8 cellular contexts compared by ENCODE assay signal in the genomic region with DNA sequence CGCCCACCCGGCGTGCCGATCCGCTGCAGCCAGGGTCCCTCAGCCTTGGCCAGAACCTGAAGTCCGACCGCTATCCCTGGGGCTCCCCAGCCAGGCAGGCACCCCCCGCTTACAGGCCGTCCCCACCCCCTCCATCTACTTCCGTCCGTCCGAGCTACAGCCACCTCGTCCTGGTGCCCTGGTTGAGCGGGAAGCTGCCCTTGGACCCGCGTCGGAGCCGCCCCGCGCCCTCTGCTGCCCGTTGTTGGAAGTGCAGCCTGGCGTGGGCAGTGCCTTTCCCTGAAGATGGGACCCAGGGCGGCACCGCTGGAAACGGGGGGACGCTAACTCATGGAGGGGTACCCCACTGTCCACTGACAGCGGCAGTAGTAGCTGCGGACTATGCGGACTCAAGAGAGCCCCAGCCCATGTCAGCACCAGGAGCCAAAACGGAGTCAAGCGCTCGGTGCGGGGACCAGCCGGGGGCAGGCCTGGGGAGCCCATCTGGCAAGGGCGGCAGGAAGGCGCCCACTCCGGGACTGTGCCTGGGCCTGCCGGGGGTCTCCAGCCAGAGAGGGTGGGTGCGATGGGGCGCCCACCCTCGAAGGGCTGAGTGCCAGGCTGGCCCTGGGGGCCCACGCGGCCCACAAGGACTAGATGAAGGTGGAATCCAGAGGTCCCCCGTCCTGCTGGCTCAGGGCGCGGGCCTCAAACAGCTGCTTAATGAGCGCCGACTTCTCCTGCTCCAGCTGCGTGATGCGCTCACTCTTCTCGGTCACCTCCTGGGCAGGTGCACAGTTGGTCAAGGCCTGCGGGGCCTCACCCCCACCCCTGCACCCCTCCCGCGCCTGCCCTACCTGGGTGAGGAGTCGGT. TPM values are rescaled to one million over a fixed set of nuclear protein-coding genes. Genes with fewer than 3 reads are reported as not detected.
DNase-seq lines count a peak whose midpoint lies in the region; ATAC-seq lines count a peak whose summit lies in the region.

No MANE protein-coding gene starts in this region.

- ATAC-seq in GM18909 (IDR thresholded peaks at IDR 0.05; ENCODE audit: poor library complexity, unreplicated experiment) = no peak

- H3K27ac ChIP-seq in mesenchymal stem cell (ENCODE audit: low read length, poor library complexity, severe bottlenecking) = no peak overlapping the region
- H3K27ac ChIP-seq in substantia nigra (ENCODE audit: low read depth, low read length, poor library complexity, severe bottlenecking) = no peak overlapping the region

- no peak overlapping the region for H2AFZ ChIP-seq in mesenchymal stem cell (ENCODE audit: low read depth, low read length)

- H3K79me1 ChIP-seq in mesenchymal stem cell (replicated peaks; ENCODE audit: low read length, poor library complexity, severe bottlenecking) = no peaks in the 10 kb centered on the region

- no peak overlapping the region for H3K4me2 ChIP-seq in mesenchymal stem cell (ENCODE audit: low read length, poor library complexity, severe bottlenecking)

- WGBS in mesenchymal stem cell = 53% methylated on average over 55 of the region's 55 CpGs

- H3K4me3 ChIP-seq in mesenchymal stem cell (ENCODE audit: insufficient read depth in 1 of 2, low read depth in 1 of 2, low read length in 2 of 2) = no peak overlapping the region

- no peak overlapping the region for H2BK120ac ChIP-seq in mesenchymal stem cell (ENCODE audit: low read depth, low read length)

- no peak overlapping the region for H2BK15ac ChIP-seq in mesenchymal stem cell (ENCODE audit: low read depth, poor library complexity, severe bottlenecking)

- H3K9me3 Mint-ChIP-seq in activated CD4-positive, alpha-beta T cell treated with anti-CD3 and anti-CD28 coated beads, Interleukin-2, amount 10 ng/mL, durations not matched to agents 24 days and 14 days = no peaks in the 10 kb centered on the region

- no peak overlapping the region for H4K91ac ChIP-seq in mesenchymal stem cell (ENCODE audit: low read length)

- H4K8ac ChIP-seq in mesenchymal stem cell (ENCODE audit: low read length) = no peak overlapping the region

- H2BK5ac ChIP-seq in mesenchymal stem cell (ENCODE audit: low read depth, low read length, poor library complexity, severe bottlenecking) = no peak overlapping the region

- peaks cover 12% of the 10 kb centered on the region for H3K4me1 Mint-ChIP-seq in activated CD4-positive, alpha-beta T cell treated with anti-CD3 and anti-CD28 coated beads, Interleukin-2, amount 10 ng/mL, durations not matched to agents 24 days and 14 days

- H2AK5ac ChIP-seq in mesenchymal stem cell (ENCODE audit: low read length, severe bottlenecking) = no peak overlapping the region

- H3K9me3 ChIP-seq in mesenchymal stem cell (ENCODE audit: control insufficient read depth, low read length) = no peaks in the 10 kb centered on the region

- peaks cover 8% of the 10 kb centered on the region for H3K36me3 Mint-ChIP-seq in activated CD4-positive, alpha-beta T cell treated with anti-CD3 and anti-CD28 coated beads, Interleukin-2, amount 10 ng/mL, durations not matched to agents 24 days and 14 days (ENCODE audit: low read depth)

- H3K4me3 Mint-ChIP-seq in activated CD4-positive, alpha-beta T cell treated with anti-CD3 and anti-CD28 coated beads, Interleukin-2, amount 10 ng/mL, durations not matched to agents 24 days and 14 days = no peak overlapping the region

- DNase-seq in ELR (ENCODE audit: low read depth) = peak; percentile 76
- DNase-seq in NAMALWA (ENCODE audit: low spot score) = peak; percentile 56
- peak; percentile 91 for DNase-seq in activated CD4-positive, alpha-beta T cell treated with anti-CD3 and anti-CD28 coated beads, Interleukin-2, amount 10 ng/mL, durations not matched to agents 24 days and 14 days
- DNase-seq in ecto neural progenitor cell (ENCODE audit: low spot score) = peak; percentile 86
- peak; percentile 36 for DNase-seq in mesenchymal stem cell
- peak in 38 of 49 donors; percentile 15 to 76 (median 54) for DNase-seq in substantia nigra (lab: John Stamatoyannopoulos, UW)
- no peak for DNase-seq in NCI-H526 treated with DMSO at 0.1 percent for 48 hours (lab: John Stamatoyannopoulos, UW)

- no peak overlapping the region for H3K4ac ChIP-seq in mesenchymal stem cell (ENCODE audit: low read depth in 1 of 2, low read length in 2 of 2)

- H3K27me3 Mint-ChIP-seq in activated CD4-positive, alpha-beta T cell treated with anti-CD3 and anti-CD28 coated beads, Interleukin-2, amount 10 ng/mL, durations not matched to agents 24 days and 14 days = no peaks in the 10 kb centered on the region

- peaks cover 0 to 6% of the 10 kb centered on the region in 2 experiments for H3K36me3 ChIP-seq in mesenchymal stem cell (ENCODE audit: control insufficient read depth in 1 of 2, insufficient read depth in 2 of 2, low read depth in 1 of 2, low read length in 2 of 2)

- H3K4me1 ChIP-seq in mesenchymal stem cell (ENCODE audit: control insufficient read depth, insufficient read depth, low read depth, low read length) = peaks cover 2% of the 10 kb centered on the region

- no peak overlapping the region for H2BK12ac ChIP-seq in mesenchymal stem cell (ENCODE audit: low read length in 2 of 2)

- H3K18ac ChIP-seq in mesenchymal stem cell (ENCODE audit: low read depth in 1 of 2, low read length in 2 of 2) = no peak overlapping the region

- intact Hi-C loops in activated CD4-positive, alpha-beta T cell treated with anti-CD3 and anti-CD28 coated beads, Interleukin-2, amount 10 ng/mL, durations not matched to agents 24 days and 14 days (cut with micrococcal nuclease) = loop anchor here (2.0 kb wide), 1 partner anchor 35 kb away; the partner anchor contains the start of gene ABCA2

- H3K27me3 ChIP-seq in mesenchymal stem cell (ENCODE audit: control insufficient read depth in 1 of 2, insufficient read depth in 1 of 2, low read length in 2 of 2) = peaks cover 0 to 11% of the 10 kb centered on the region in 2 experiments

- H3K14ac ChIP-seq in mesenchymal stem cell (ENCODE audit: low read length in 2 of 2) = no peak overlapping the region

- no peak overlapping the region for H3K23ac ChIP-seq in mesenchymal stem cell (ENCODE audit: low read length in 2 of 2)

- peak overlapping the region; percentile 13 for H3K27ac Mint-ChIP-seq in activated CD4-positive, alpha-beta T cell treated with anti-CD3 and anti-CD28 coated beads, Interleukin-2, amount 10 ng/mL, durations not matched to agents 24 days and 14 days

- no peak overlapping the region for H3K9ac ChIP-seq in mesenchymal stem cell (ENCODE audit: low read length)

RNA-seq across cellular contexts. Expression of gene SAPCD2, which starts 6.1 kb away (rescaled TPM):
- 22.8 and 23.8 TPM in 2 replicates for total RNA-seq in activated CD4-positive, alpha-beta T cell treated with anti-CD3 and anti-CD28 coated beads, Interleukin-2, amount 10 ng/mL, durations not matched to agents 24 days and 14 days
- polyA plus RNA-seq in mesenchymal stem cell (2013, experiment 1 of 2) = 1.3 TPM
- polyA plus RNA-seq in mesenchymal stem cell (2013, experiment 2 of 2) = 1.2 TPM

RNA-seq across cellular contexts. Expression of gene ENTPD2, which starts 10.4 kb away (rescaled TPM):
- 0.21 TPM in 1 of 2 replicates, not detected in the other for total RNA-seq in activated CD4-positive, alpha-beta T cell treated with anti-CD3 and anti-CD28 coated beads, Interleukin-2, amount 10 ng/mL, durations not matched to agents 24 days and 14 days
- polyA plus RNA-seq in mesenchymal stem cell (2013, experiment 1 of 2) = not detected
- not detected for polyA plus RNA-seq in mesenchymal stem cell (2013, experiment 2 of 2)

RNA-seq across cellular contexts. Expression of gene UAP1L1, which starts 13.1 kb away (rescaled TPM):
- total RNA-seq in activated CD4-positive, alpha-beta T cell treated with anti-CD3 and anti-CD28 coated beads, Interleukin-2, amount 10 ng/mL, durations not matched to agents 24 days and 14 days = 17.1 and 19.1 TPM in 2 replicates
- polyA plus RNA-seq in mesenchymal stem cell (2013, experiment 1 of 2) = 27.8 TPM
- 27.0 TPM for polyA plus RNA-seq in mesenchymal stem cell (2013, experiment 2 of 2)

RNA-seq across cellular contexts. Expression of gene NPDC1, which starts 18.3 kb away (rescaled TPM):
- total RNA-seq in activated CD4-positive, alpha-beta T cell treated with anti-CD3 and anti-CD28 coated beads, Interleukin-2, amount 10 ng/mL, durations not matched to agents 24 days and 14 days = 58.1 and 59.4 TPM in 2 replicates
- polyA plus RNA-seq in mesenchymal stem cell (2013, experiment 1 of 2) = 27.3 TPM
- polyA plus RNA-seq in mesenchymal stem cell (2013, experiment 2 of 2) = 25.4 TPM

RNA-seq across cellular contexts. Expression of gene MAN1B1, which starts 22.5 kb away (rescaled TPM):
- 49.7 and 50.1 TPM in 2 replicates for total RNA-seq in activated CD4-positive, alpha-beta T cell treated with anti-CD3 and anti-CD28 coated beads, Interleukin-2, amount 10 ng/mL, durations not matched to agents 24 days and 14 days
- 67.1 TPM for polyA plus RNA-seq in mesenchymal stem cell (2013, experiment 1 of 2)
- 66.3 TPM for polyA plus RNA-seq in mesenchymal stem cell (2013, experiment 2 of 2)
